14 cellular contexts compared by ENCODE assay signal in genomic region chr11:88520391-88520790, GRCh38.
"Had no signal": no experiment of that assay in that cellular context is flagged by ENCODE, and none has a peak within 500 bp of the region (broad histone marks: within the 10 kb centered on the region; RNA-seq: fewer than 3 reads in every experiment).

No MANE protein-coding gene starts in this region.

- H3K4me3 ChIP-seq: neural progenitor cell, skin epidermis, tibial nerve, vagina had no signal

- H3K27ac Mint-ChIP-seq: activated naive CD8-positive, alpha-beta T cell treated with anti-CD3 and anti-CD28 coated beads, Interleukin-2, amount 50 U/mL, for 24 hours; activated T-helper 1 cell treated with anti-CD3 and anti-CD28 coated beads, Interleukin-12 subunit alpha, Interleukin-12 subunit beta, Interleukin-2, Interleukin-4 antibody, amounts not matched to agents 30 ng/mL and 10 ng/mL and 1 ng/mL, durations not matched to agents 14 hours and 24 hours and 36 hours; mesothelial cell of epicardium; neural progenitor cell; stimulated activated memory B cell treated with anti-CD40 and anti-IgM and Interleukin-4, amounts not matched to agents 10 μg/mL and 1 μg/mL and 100 μg/mL, for 72 hours had no signal

- H3K27ac ChIP-seq: neural progenitor cell, skin epidermis, tibial nerve, vagina, WERI-Rb-1 had no signal

- H3K4me2 ChIP-seq: neural progenitor cell had no signal

- H3K36me3 ChIP-seq: neural progenitor cell, tibial nerve, vagina, WERI-Rb-1 had no signal

- ATAC-seq: activated naive CD8-positive, alpha-beta T cell treated with anti-CD3 and anti-CD28 coated beads, Interleukin-2, amount 50 U/mL, for 24 hours; stimulated activated memory B cell treated with anti-CD40 and anti-IgM and Interleukin-4, amounts not matched to agents 10 μg/mL and 1 μg/mL and 100 μg/mL, for 72 hours had no signal

- H3K4me1 ChIP-seq: neural progenitor cell, vagina had no signal

- DNase-seq: activated CD4-positive, alpha-beta T cell treated with anti-CD3 and anti-CD28 coated beads for 48 hours; activated naive CD4-positive, alpha-beta T cell treated with Interleukin-2 at 50 U/mL for 16 hours; activated naive CD8-positive, alpha-beta T cell treated with anti-CD3 and anti-CD28 coated beads, Interleukin-2, amount 50 U/mL, for 24 hours; dermis blood vessel endothelial cell; T1000; WERI-Rb-1 had no signal

- H3K9me3 Mint-ChIP-seq: activated naive CD8-positive, alpha-beta T cell treated with anti-CD3 and anti-CD28 coated beads, Interleukin-2, amount 50 U/mL, for 24 hours; central memory CD8-positive, alpha-beta T cell; neural progenitor cell; stimulated activated memory B cell treated with anti-CD40 and anti-IgM and Interleukin-4, amounts not matched to agents 10 μg/mL and 1 μg/mL and 100 μg/mL, for 72 hours had no signal

- H2AFZ ChIP-seq: neural progenitor cell had no signal

- H3K9me3 ChIP-seq: tibial nerve, vagina had no signal

- H3K27me3 ChIP-seq: neural progenitor cell, tibial nerve, vagina had no signal

- H3K27me3 Mint-ChIP-seq: activated naive CD8-positive, alpha-beta T cell treated with anti-CD3 and anti-CD28 coated beads, Interleukin-2, amount 50 U/mL, for 24 hours; central memory CD8-positive, alpha-beta T cell; stimulated activated memory B cell treated with anti-CD40 and anti-IgM and Interleukin-4, amounts not matched to agents 10 μg/mL and 1 μg/mL and 100 μg/mL, for 72 hours had no signal

- H3K4me3 Mint-ChIP-seq: activated naive CD8-positive, alpha-beta T cell treated with anti-CD3 and anti-CD28 coated beads, Interleukin-2, amount 50 U/mL, for 24 hours; activated T-helper 1 cell treated with anti-CD3 and anti-CD28 coated beads, Interleukin-12 subunit alpha, Interleukin-12 subunit beta, Interleukin-2, Interleukin-4 antibody, amounts not matched to agents 30 ng/mL and 10 ng/mL and 1 ng/mL, durations not matched to agents 14 hours and 24 hours and 36 hours; central memory CD8-positive, alpha-beta T cell; mesothelial cell of epicardium; neural progenitor cell; stimulated activated memory B cell treated with anti-CD40 and anti-IgM and Interleukin-4, amounts not matched to agents 10 μg/mL and 1 μg/mL and 100 μg/mL, for 72 hours had no signal

- H3K4me1 Mint-ChIP-seq: activated naive CD8-positive, alpha-beta T cell treated with anti-CD3 and anti-CD28 coated beads, Interleukin-2, amount 50 U/mL, for 24 hours; central memory CD8-positive, alpha-beta T cell; stimulated activated memory B cell treated with anti-CD40 and anti-IgM and Interleukin-4, amounts not matched to agents 10 μg/mL and 1 μg/mL and 100 μg/mL, for 72 hours had no signal

- H3K9ac ChIP-seq: neural progenitor cell had no signal

- H3K36me3 Mint-ChIP-seq: mesothelial cell of epicardium; neural progenitor cell; stimulated activated memory B cell treated with anti-CD40 and anti-IgM and Interleukin-4, amounts not matched to agents 10 μg/mL and 1 μg/mL and 100 μg/mL, for 72 hours had no signal
